14 cellular contexts compared by ENCODE assay signal in genomic region chr3:134874737-134875413, GRCh38.
DNase-seq lines count a peak whose midpoint lies in the region; ATAC-seq and TF ChIP-seq lines count a peak whose summit lies in the region.
"Had no signal": no experiment of that assay in that cellular context is flagged by ENCODE, and none has a peak within 500 bp of the region (broad histone marks: within the 10 kb centered on the region; RNA-seq: fewer than 3 reads in every experiment).

No MANE protein-coding gene starts in this region.

- no peaks in the 10 kb centered on the region for H3K4me1 ChIP-seq in lower lobe of right lung

- no peak overlapping the region for H3K27ac ChIP-seq in lower lobe of right lung

- intact Hi-C loops in lower lobe of right lung (cut with DNase I): no loop called here

- peak; percentile 43 for ATAC-seq in GM18498 (IDR thresholded peaks at IDR 0.05; ENCODE audit: unreplicated experiment)
- ATAC-seq in lower lobe of right lung: no peak
- no peak for ATAC-seq in GM18873 (IDR thresholded peaks at IDR 0.05; ENCODE audit: low FRiP score, unreplicated experiment)
- ATAC-seq: K562 had no signal

- TF ChIP-seq CTCF in choroid plexus epithelial cell (conservative IDR thresholded peaks at IDR 0.05; ENCODE audit: low read depth, low read length) (no peak), lower lobe of right lung (IDR thresholded peaks at IDR 0.05) (no peak)

- no peaks in the 10 kb centered on the region for H3K36me3 ChIP-seq in lower lobe of right lung

- no peaks in the 10 kb centered on the region for H3K27me3 ChIP-seq in lower lobe of right lung (ENCODE audit: low read depth)

- H3K4me3 ChIP-seq in choroid plexus epithelial cell (ENCODE audit: low read depth, low read length) (no peak overlapping the region), lower lobe of right lung (no peak overlapping the region)
- H3K4me3 ChIP-seq: K562 had no signal

- no peaks in the 10 kb centered on the region for H3K9me3 ChIP-seq in lower lobe of right lung

- DNase-seq in AG08395 (ENCODE audit: low spot score): peak; percentile 7
- DNase-seq in NCI-H2029 (lab: John Stamatoyannopoulos, UW): peak; percentile 43
- peak; percentile 2 for DNase-seq in choroid plexus epithelial cell (ENCODE audit: low read depth)
- DNase-seq in lower lobe of right lung: no peak
- DNase-seq in dedifferentiated amniotic fluid mesenchymal stem cell (ENCODE audit: extremely low spot score): no peak
- DNase-seq in NCI-H1436 treated with DMSO at 0.1 percent for 48 hours (lab: John Stamatoyannopoulos, UW): no peak
- DNase-seq: kidney glomerular epithelial cell; OCI-M1; stimulated activated CD4-positive, alpha-beta T cell treated with anti-CD3 and anti-CD28 coated beads, Interleukin-4, amount 100 ng/mL, for 24 hours; stimulated activated naive CD4-positive, alpha-beta T cell treated with Interleukin-2 at 50 U/mL for 16 hours; T-helper 1 cell had no signal

Comparison
In these comparisons a context has a peak if more than half of its experiments do, and no peak if none do; other contexts are left out.
1. DNase-seq: peak in AG08395 (single experiment), NCI-H2029 (single experiment) and choroid plexus epithelial cell (single experiment); none in lower lobe of right lung (single experiment), dedifferentiated amniotic fluid mesenchymal stem cell (single experiment) and NCI-H1436 treated with DMSO at 0.1 percent for 48 hours (single experiment).